In genomic region chr13:19633340-19634128, GRCh38 we compare ENCODE assay signal across 1 cellular context.
TF ChIP-seq lines count a peak whose summit lies in the region.

Gene MPHOSPH8, plus strand, starts transcription at chr13:19633659. Its CDS starts 90 bp downstream, at chr13:19633749.

TF ChIP-seq in K562, 482 proteins besides CTCF, POLR2A, EP300 and RAD21 (continued from another document and continues in another):
- no peak for TF ChIP-seq ZMIZ1 (IDR thresholded peaks at IDR 0.05; ENCODE audit: low read depth in 2 of 2, low read length in 2 of 2)
- no peak for TF ChIP-seq U2AF1 (optimal IDR thresholded peaks at IDR 0.05; ENCODE audit: low read depth, low read length)
- no peak for TF ChIP-seq TEAD2 (tag; IDR thresholded peaks at IDR 0.05)
- no peak for TF ChIP-seq NCOA1 (IDR thresholded peaks at IDR 0.05; ENCODE audit: low read depth)
- peak; percentile 61 for TF ChIP-seq CREB1 (IDR thresholded peaks at IDR 0.05)
- peak; percentile 78 for TF ChIP-seq CREB1 (CRISPR knock-in tag; IDR thresholded peaks at IDR 0.05)
- TF ChIP-seq GTF2E2 (tag; IDR thresholded peaks at IDR 0.05), result no peak
- TF ChIP-seq ATF1 (CRISPR knock-in tag; IDR thresholded peaks at IDR 0.05), result no peak
- peak; percentile 94 for TF ChIP-seq ATF1 (tag; IDR thresholded peaks at IDR 0.05)
- TF ChIP-seq EP400 (IDR thresholded peaks at IDR 0.05), result peak; percentile 60; the same call in 1 of the 2 replicates
- TF ChIP-seq ZBTB7A (IDR thresholded peaks at IDR 0.05; ENCODE audit: borderline replicate concordance, control insufficient read depth, low read depth, low read length), result peak; percentile 80
- TF ChIP-seq GTF2B (IDR thresholded peaks at IDR 0.05; ENCODE audit: extremely low read depth, insufficient read length), result no peak
- TF ChIP-seq ARID3A (IDR thresholded peaks at IDR 0.05; ENCODE audit: borderline replicate concordance, low read depth, low read length), result no peak
- no peak for TF ChIP-seq CREB3L1 (IDR thresholded peaks at IDR 0.05; ENCODE audit: borderline replicate concordance, low read depth)
- TF ChIP-seq ZNF77 (CRISPR knock-in tag; IDR thresholded peaks at IDR 0.05), result no peak
- TF ChIP-seq PRDM10 (IDR thresholded peaks at IDR 0.05; ENCODE audit: partially characterized antibody), result peak; percentile 69
- TF ChIP-seq RBFOX2 (IDR thresholded peaks at IDR 0.05; ENCODE audit: low read depth, low read length), result peak; percentile 79
- TF ChIP-seq SRF (CRISPR knock-in tag; IDR thresholded peaks at IDR 0.05), result 0 out of 4 replicates have a peak, but pooled peaks of 1 of the 2 experiments have one; percentile 23
- no peak for TF ChIP-seq SMARCB1 (IDR thresholded peaks at IDR 0.05; ENCODE audit: insufficient read length, low read depth)
- no peak for TF ChIP-seq ZNF174 (CRISPR knock-in tag; IDR thresholded peaks at IDR 0.05)
- TF ChIP-seq ZNF407 (IDR thresholded peaks at IDR 0.05; ENCODE audit: low read depth), result no peak
- TF ChIP-seq KLF1 (tag; IDR thresholded peaks at IDR 0.05), result no peak
- TF ChIP-seq EGR1 (conservative IDR thresholded peaks at IDR 0.05), result peak; percentile 30; the same call in 1 of the 2 replicates
- TF ChIP-seq ARID3B (CRISPR knock-in tag; IDR thresholded peaks at IDR 0.05; ENCODE audit: borderline replicate concordance), result no peak
- TF ChIP-seq NCOR1 (IDR thresholded peaks at IDR 0.05), result no peak
- no peak for TF ChIP-seq E2F4 (CRISPR knock-in tag; IDR thresholded peaks at IDR 0.05; ENCODE audit: low read depth)
- TF ChIP-seq TFAP4 (CRISPR knock-in tag; IDR thresholded peaks at IDR 0.05; ENCODE audit: borderline replicate concordance), result peak; percentile 10; the same call in 1 of the 2 replicates
- TF ChIP-seq RAD51 (IDR thresholded peaks at IDR 0.05; ENCODE audit: borderline replicate concordance, low read depth), result no peak
